ENCODE assay signal across 18 cellular contexts in genomic region chr7:15495170-15495569, GRCh38.
"Had no signal": no experiment of that assay in that cellular context is flagged by ENCODE, and none has a peak within 500 bp of the region (broad histone marks: within the 10 kb centered on the region; RNA-seq: fewer than 3 reads in every experiment).

No MANE protein-coding gene starts in this region.

- ATAC-seq: activated CD8-positive, alpha-beta memory T cell treated with anti-CD3 and anti-CD28 coated beads, Interleukin-2, amount 10 ng/mL, durations not matched to agents 7 days and 5 days; activated naive CD4-positive, alpha-beta T cell treated with anti-CD3 and anti-CD28 coated beads, Interleukin-2, amount 50 U/mL, for 72 hours; activated T-cell treated with anti-CD3 and anti-CD28 coated beads, Interleukin-2, amount 50 U/mL, for 4 hours; heart left ventricle; psoas muscle; stimulated activated naive CD8-positive, alpha-beta T cell treated with anti-CD3 and anti-CD28 coated beads, Interleukin-15, Interleukin-2, amounts not matched to agents 100 U/mL and 50 U/mL, for 24 hours had no signal

- H3K36me3 ChIP-seq: brain microvascular endothelial cell, heart left ventricle, left ventricle myocardium inferior, suprapubic skin, upper lobe of left lung had no signal

- H3K4me3 ChIP-seq: heart left ventricle, left ventricle myocardium inferior, psoas muscle, suprapubic skin, upper lobe of left lung had no signal

- FAIRE-seq: frontal cortex, islet of Langerhans had no signal

- H3K9me3 ChIP-seq: heart left ventricle, left ventricle myocardium inferior, psoas muscle, suprapubic skin, upper lobe of left lung had no signal

- H3K27ac ChIP-seq: brain microvascular endothelial cell, heart left ventricle, left ventricle myocardium inferior, psoas muscle, suprapubic skin, upper lobe of left lung had no signal

- DNase-seq: activated CD4-positive, alpha-beta T cell treated with anti-CD3 and anti-CD28 coated beads, Interleukin-2, amount 50 U/mL, for 48 hours; activated CD4-positive, CD25-positive, alpha-beta regulatory T cell treated with anti-CD3 and anti-CD28 coated beads, Interleukin-2, amount 50 U/mL, for 72 hours; activated CD8-positive, alpha-beta memory T cell treated with anti-CD3 and anti-CD28 coated beads, Interleukin-2, amount 10 ng/mL, durations not matched to agents 7 days and 5 days; activated effector memory CD4-positive, alpha-beta T cell treated with anti-CD3 and anti-CD28 coated beads, Interleukin-2, amount 50 U/mL, for 16 hours; activated T-cell treated with anti-CD3 and anti-CD28 coated beads, Interleukin-2, amount 50 U/mL, for 4 hours; amygdala; brain microvascular endothelial cell; heart left ventricle; left ventricle myocardium inferior; psoas muscle; stimulated activated CD4-positive, alpha-beta T cell treated with anti-CD3 and anti-CD28 coated beads, Interleukin-2, amount 100 ng/mL, for 48 hours; stimulated activated CD8-positive, alpha-beta memory T cell treated with anti-CD3 and anti-CD28 coated beads, Interleukin-4, amount 100 ng/mL, for 48 hours; stimulated activated naive CD8-positive, alpha-beta T cell treated with anti-CD3 and anti-CD28 coated beads, Interleukin-15, Interleukin-2, amounts not matched to agents 100 U/mL and 50 U/mL, for 24 hours; upper lobe of left lung had no signal

- H3K4me1 ChIP-seq: left ventricle myocardium inferior, psoas muscle, suprapubic skin, upper lobe of left lung had no signal
